27 cellular contexts compared by ENCODE assay signal in genomic region chr12:54663603-54664002, GRCh38. TPM values are rescaled to one million over a fixed set of nuclear protein-coding genes. Genes with fewer than 3 reads are reported as not detected.
DNase-seq lines count a peak whose midpoint lies in the region; ATAC-seq, FAIRE-seq and TF ChIP-seq lines count a peak whose summit lies in the region.
"Had no signal": no experiment of that assay in that cellular context is flagged by ENCODE, and none has a peak within 500 bp of the region (broad histone marks: within the 10 kb centered on the region; RNA-seq: fewer than 3 reads in every experiment).

No MANE protein-coding gene starts in this region.

- H3F3A ChIP-seq in GM23248 (ENCODE audit: insufficient read depth) = no peaks in the 10 kb centered on the region

- H3K27me3 ChIP-seq in pancreas (no peaks in the 10 kb centered on the region), GM23248 (replicated peaks; ENCODE audit: insufficient read depth) (no peaks in the 10 kb centered on the region), left ventricle myocardium inferior (ENCODE audit: low read depth) (peaks cover 7% of the 10 kb centered on the region)
- H3K27me3 ChIP-seq: BLaER1 treated with 17β-estradiol and CSF1 and Interleukin-3, amounts not matched to agents 10 nM and 100 nM had no signal

- H3K4me3 ChIP-seq in pancreas = no peak overlapping the region
- H3K4me3 ChIP-seq in GM23248 = no peak overlapping the region
- no peak overlapping the region for H3K4me3 ChIP-seq in left ventricle myocardium inferior
- H3K4me3 ChIP-seq: A549; BLaER1 treated with 17β-estradiol and CSF1 and Interleukin-3, amounts not matched to agents 10 nM and 100 nM; GM12878; HAP-1 had no signal

- H3K9me3 ChIP-seq in pancreas = no peaks in the 10 kb centered on the region
- H3K9me3 ChIP-seq in GM23248 (ENCODE audit: low read depth) = no peaks in the 10 kb centered on the region
- no peaks in the 10 kb centered on the region for H3K9me3 ChIP-seq in left ventricle myocardium inferior (replicated peaks)
- H3K9me3 ChIP-seq: A549, BE2C, HAP-1 had no signal

- no peak for TF ChIP-seq CTCF in pancreas (IDR thresholded peaks at IDR 0.05)
- TF ChIP-seq CTCF in left ventricle myocardium inferior (IDR thresholded peaks at IDR 0.05; ENCODE audit: borderline replicate concordance) = no peak

- intact Hi-C loops in pancreas (cut with DNase I) (no loop called here), left ventricle myocardium inferior (cut with micrococcal nuclease) (no loop called here)

- in situ Hi-C loops in GM23248 (cut with MboI) = no loop called here

- no peak overlapping the region for H2AFZ ChIP-seq in GM23248

- H3K79me2 ChIP-seq in GM23248 (ENCODE audit: insufficient read depth) = no peaks in the 10 kb centered on the region

- WGBS in pancreas, 2 donors = 76 to 82% methylated on average over 3 of the region's 3 CpGs
- 37 to 38% methylated on average over 3 of the region's 3 CpGs for WGBS in GM23248 (ENCODE audit: low coverage in 1 of 2, low lambda C conversion rate in 2 of 2, missing lambda C conversion rate in 2 of 2), 2 experiments

- H3K27ac ChIP-seq in pancreas (no peak overlapping the region), GM23248 (no peak overlapping the region), left ventricle myocardium inferior (replicated peaks) (no peak overlapping the region)
- H3K27ac ChIP-seq: 22Rv1; A549; BLaER1 treated with 17β-estradiol and CSF1 and Interleukin-3, amounts not matched to agents 10 nM and 100 nM had no signal

- no peak for ATAC-seq in pancreas
- ATAC-seq: A549, GM12878 had no signal

- no peak overlapping the region for H3K4me2 ChIP-seq in GM23248 (ENCODE audit: unreplicated experiment)
- H3K4me2 ChIP-seq: A549; BLaER1 treated with 17β-estradiol and CSF1 and Interleukin-3, amounts not matched to agents 10 nM and 100 nM had no signal

- H3K9me2 ChIP-seq in GM23248 (ENCODE audit: insufficient read depth) = no peaks in the 10 kb centered on the region

- H4K20me1 ChIP-seq in GM23248 (ENCODE audit: insufficient read depth) = no peaks in the 10 kb centered on the region
- H4K20me1 ChIP-seq: BLaER1 treated with 17β-estradiol and CSF1 and Interleukin-3, amounts not matched to agents 10 nM and 100 nM had no signal

- FAIRE-seq in A204.1 (lab: Jason Lieb, UNC) (peak; percentile 86), TTC549 (lab: Jason Lieb, UNC) (peak; percentile 82), colon (lab: Jason Lieb, UNC) (peak; percentile 83), pancreas (lab: Jason Lieb, UNC) (peak; percentile 91)
- FAIRE-seq: A549, D721Med, GM12878, H54 had no signal

- no peak overlapping the region for H3K9ac ChIP-seq in GM23248
- H3K9ac ChIP-seq: BLaER1 treated with 17β-estradiol and CSF1 and Interleukin-3, amounts not matched to agents 10 nM and 100 nM had no signal

- H3K4me1 ChIP-seq in pancreas (no peaks in the 10 kb centered on the region), GM23248 (ENCODE audit: insufficient read depth) (no peaks in the 10 kb centered on the region), left ventricle myocardium inferior (no peaks in the 10 kb centered on the region)
- H3K4me1 ChIP-seq: A549, BE2C had no signal

- H3K36me3 ChIP-seq in pancreas (no peaks in the 10 kb centered on the region), GM23248 (ENCODE audit: low read depth) (no peaks in the 10 kb centered on the region), left ventricle myocardium inferior (no peaks in the 10 kb centered on the region)
- H3K36me3 ChIP-seq: BE2C; BLaER1 treated with 17β-estradiol and CSF1 and Interleukin-3, amounts not matched to agents 10 nM and 100 nM; HAP-1 had no signal

- DNase-seq in pancreas (no peak), GM23248 (no peak), HPDE6-E6E7 (ENCODE audit: extremely low spot score) (no peak), left ventricle myocardium inferior (no peak), Kasumi-1 (lab: John Stamatoyannopoulos, UW) (no peak)
- DNase-seq: ACHN; AML-193; BE2C; CD4-positive, alpha-beta T cell; CD8-positive, alpha-beta memory T cell; DMS53; DMS79 treated with DMSO at 0.1 percent for 48 hours; GOT3; HFFc6 had no signal

RNA-seq across cellular contexts. Expression of gene DCD, which starts 15.4 kb away (rescaled TPM):
- total RNA-seq in pancreas (not detected), left ventricle myocardium inferior (not detected)
- polyA plus RNA-seq in pancreas (not detected), GM23248 (2016; fragmentation: Nextera tagmentation; extraction: Ambion mirVana) (not detected in 2 replicates)
- total RNA-seq in GM23248 (2014; rRNA removed; shearing (Covaris generic)) = not detected in 2 replicates
- total RNA-seq: CD4-positive, alpha-beta T cell; CD8-positive, alpha-beta memory T cell; Daoy; G401; GM12878; HFFc6 had no signal
- polyA plus RNA-seq: A549; CD14-positive monocyte; CD8-positive, alpha-beta memory T cell; GM12878 had no signal

RNA-seq across cellular contexts. Expression of gene LACRT, which starts 28.9 kb away (rescaled TPM):
- not detected for total RNA-seq in pancreas
- not detected for polyA plus RNA-seq in pancreas
- not detected in 2 replicates for total RNA-seq in GM23248 (2014; rRNA removed; shearing (Covaris generic))
- polyA plus RNA-seq in GM23248 (2016; fragmentation: Nextera tagmentation; extraction: Ambion mirVana) = not detected in 2 replicates
- not detected for total RNA-seq in left ventricle myocardium inferior
- total RNA-seq: CD4-positive, alpha-beta T cell; CD8-positive, alpha-beta memory T cell; Daoy; G401; GM12878; HFFc6 had no signal
- polyA plus RNA-seq: A549; CD14-positive monocyte; CD8-positive, alpha-beta memory T cell; GM12878 had no signal
